Comparison of ENCODE assay signal across 1 cellular context in the genomic region with DNA sequence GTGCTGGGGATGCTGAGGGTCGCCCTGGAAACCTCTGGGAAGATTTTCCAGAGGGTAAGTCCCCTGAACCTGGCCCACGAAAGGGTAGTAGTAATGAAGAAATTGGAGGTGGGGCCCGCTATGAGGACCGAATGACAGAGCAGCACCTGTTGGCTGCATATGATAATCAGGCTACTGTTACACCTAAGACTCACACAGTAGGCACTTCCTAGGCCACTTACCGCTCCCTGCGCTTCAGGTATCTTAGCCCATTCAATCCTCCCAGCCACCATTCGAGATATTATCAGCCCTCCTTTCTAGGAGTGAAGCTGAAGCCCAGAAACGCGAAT.
TF ChIP-seq lines count a peak whose summit lies in the region.

No MANE protein-coding gene starts in this region.

TF ChIP-seq in HEK293, 187 proteins besides CTCF, POLR2A, EP300 and RAD21 (continued from another document and continues in another):
- TF ChIP-seq, protein P1, sequence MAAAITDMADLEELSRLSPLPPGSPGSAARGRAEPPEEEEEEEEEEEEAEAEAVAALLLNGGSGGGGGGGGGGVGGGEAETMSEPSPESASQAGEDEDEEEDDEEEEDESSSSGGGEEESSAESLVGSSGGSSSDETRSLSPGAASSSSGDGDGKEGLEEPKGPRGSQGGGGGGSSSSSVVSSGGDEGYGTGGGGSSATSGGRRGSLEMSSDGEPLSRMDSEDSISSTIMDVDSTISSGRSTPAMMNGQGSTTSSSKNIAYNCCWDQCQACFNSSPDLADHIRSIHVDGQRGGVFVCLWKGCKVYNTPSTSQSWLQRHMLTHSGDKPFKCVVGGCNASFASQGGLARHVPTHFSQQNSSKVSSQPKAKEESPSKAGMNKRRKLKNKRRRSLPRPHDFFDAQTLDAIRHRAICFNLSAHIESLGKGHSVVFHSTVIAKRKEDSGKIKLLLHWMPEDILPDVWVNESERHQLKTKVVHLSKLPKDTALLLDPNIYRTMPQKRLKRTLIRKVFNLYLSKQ (tag by site-specific recombination; IDR thresholded peaks at IDR 0.05; ENCODE audit: borderline replicate concordance): no peak
- TF ChIP-seq SP2 (tag by site-specific recombination; IDR thresholded peaks at IDR 0.05): no peak
- no peak for TF ChIP-seq ZNF202 (tag by site-specific recombination; IDR thresholded peaks at IDR 0.05; ENCODE audit: borderline replicate concordance)
- peak; percentile 54; the same call in 1 of the 2 replicates for TF ChIP-seq ZFP37 (tag by site-specific recombination; IDR thresholded peaks at IDR 0.05)
- TF ChIP-seq ZNF184 (tag by site-specific recombination; IDR thresholded peaks at IDR 0.05): no peak
- TF ChIP-seq ZNF626 (tag by site-specific recombination; IDR thresholded peaks at IDR 0.05): no peak
- no peak for TF ChIP-seq SP3 (tag by site-specific recombination; IDR thresholded peaks at IDR 0.05)
- TF ChIP-seq HOXC10 (CRISPR knock-in tag; IDR thresholded peaks at IDR 0.05): no peak
- no peak for TF ChIP-seq ZNF169 (tag by site-specific recombination; IDR thresholded peaks at IDR 0.05)
- TF ChIP-seq PATZ1 (tag by site-specific recombination; IDR thresholded peaks at IDR 0.05): no peak; the same call in 1 of the 2 replicates
- no peak for TF ChIP-seq ZNF792 (tag by site-specific recombination; IDR thresholded peaks at IDR 0.05)
- no peak for TF ChIP-seq ZNF266 (tag by site-specific recombination; IDR thresholded peaks at IDR 0.05; ENCODE audit: low read depth)
- TF ChIP-seq ZXDB (tag by site-specific recombination; IDR thresholded peaks at IDR 0.05): no peak
- TF ChIP-seq ZNF404 (tag by site-specific recombination; IDR thresholded peaks at IDR 0.05): no peak
- TF ChIP-seq, protein P2, sequence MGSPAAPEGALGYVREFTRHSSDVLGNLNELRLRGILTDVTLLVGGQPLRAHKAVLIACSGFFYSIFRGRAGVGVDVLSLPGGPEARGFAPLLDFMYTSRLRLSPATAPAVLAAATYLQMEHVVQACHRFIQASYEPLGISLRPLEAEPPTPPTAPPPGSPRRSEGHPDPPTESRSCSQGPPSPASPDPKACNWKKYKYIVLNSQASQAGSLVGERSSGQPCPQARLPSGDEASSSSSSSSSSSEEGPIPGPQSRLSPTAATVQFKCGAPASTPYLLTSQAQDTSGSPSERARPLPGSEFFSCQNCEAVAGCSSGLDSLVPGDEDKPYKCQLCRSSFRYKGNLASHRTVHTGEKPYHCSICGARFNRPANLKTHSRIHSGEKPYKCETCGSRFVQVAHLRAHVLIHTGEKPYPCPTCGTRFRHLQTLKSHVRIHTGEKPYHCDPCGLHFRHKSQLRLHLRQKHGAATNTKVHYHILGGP (tag by site-specific recombination; IDR thresholded peaks at IDR 0.05): no peak
- 0 out of 2 replicates have a peak, but pooled peaks have one; percentile 27 for TF ChIP-seq IKZF3 (tag by site-specific recombination; IDR thresholded peaks at IDR 0.05)
- TF ChIP-seq ZNF664 (tag by site-specific recombination; IDR thresholded peaks at IDR 0.05): no peak
- TF ChIP-seq ZNF707 (tag by site-specific recombination; IDR thresholded peaks at IDR 0.05): no peak
- TF ChIP-seq ZNF624 (tag by site-specific recombination; IDR thresholded peaks at IDR 0.05): no peak
- peak; percentile 34; the same call in 1 of the 2 replicates for TF ChIP-seq ZNF645 (tag by site-specific recombination; IDR thresholded peaks at IDR 0.05)
- TF ChIP-seq ZNF19 (tag by site-specific recombination; IDR thresholded peaks at IDR 0.05; ENCODE audit: low read depth): no peak
- TF ChIP-seq OSR2 (tag by site-specific recombination; IDR thresholded peaks at IDR 0.05): no peak
- no peak for TF ChIP-seq ZNF544 (tag by site-specific recombination; IDR thresholded peaks at IDR 0.05)
- TF ChIP-seq, protein P3, sequence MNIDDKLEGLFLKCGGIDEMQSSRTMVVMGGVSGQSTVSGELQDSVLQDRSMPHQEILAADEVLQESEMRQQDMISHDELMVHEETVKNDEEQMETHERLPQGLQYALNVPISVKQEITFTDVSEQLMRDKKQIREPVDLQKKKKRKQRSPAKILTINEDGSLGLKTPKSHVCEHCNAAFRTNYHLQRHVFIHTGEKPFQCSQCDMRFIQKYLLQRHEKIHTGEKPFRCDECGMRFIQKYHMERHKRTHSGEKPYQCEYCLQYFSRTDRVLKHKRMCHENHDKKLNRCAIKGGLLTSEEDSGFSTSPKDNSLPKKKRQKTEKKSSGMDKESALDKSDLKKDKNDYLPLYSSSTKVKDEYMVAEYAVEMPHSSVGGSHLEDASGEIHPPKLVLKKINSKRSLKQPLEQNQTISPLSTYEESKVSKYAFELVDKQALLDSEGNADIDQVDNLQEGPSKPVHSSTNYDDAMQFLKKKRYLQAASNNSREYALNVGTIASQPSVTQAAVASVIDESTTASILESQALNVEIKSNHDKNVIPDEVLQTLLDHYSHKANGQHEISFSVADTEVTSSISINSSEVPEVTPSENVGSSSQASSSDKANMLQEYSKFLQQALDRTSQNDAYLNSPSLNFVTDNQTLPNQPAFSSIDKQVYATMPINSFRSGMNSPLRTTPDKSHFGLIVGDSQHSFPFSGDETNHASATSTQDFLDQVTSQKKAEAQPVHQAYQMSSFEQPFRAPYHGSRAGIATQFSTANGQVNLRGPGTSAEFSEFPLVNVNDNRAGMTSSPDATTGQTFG (tag by site-specific recombination; IDR thresholded peaks at IDR 0.05; ENCODE audit: borderline replicate concordance): no peak
- no peak for TF ChIP-seq ZNF529 (tag by site-specific recombination; IDR thresholded peaks at IDR 0.05; ENCODE audit: insufficient replicate concordance)
- peak; percentile 19; the same call in 1 of the 2 replicates for TF ChIP-seq KLF7 (tag by site-specific recombination; IDR thresholded peaks at IDR 0.05; ENCODE audit: borderline replicate concordance)
- TF ChIP-seq ZNF473 (tag by site-specific recombination; IDR thresholded peaks at IDR 0.05): no peak
- no peak for TF ChIP-seq ZNF571 (tag by site-specific recombination; IDR thresholded peaks at IDR 0.05)
- TF ChIP-seq, protein P4, sequence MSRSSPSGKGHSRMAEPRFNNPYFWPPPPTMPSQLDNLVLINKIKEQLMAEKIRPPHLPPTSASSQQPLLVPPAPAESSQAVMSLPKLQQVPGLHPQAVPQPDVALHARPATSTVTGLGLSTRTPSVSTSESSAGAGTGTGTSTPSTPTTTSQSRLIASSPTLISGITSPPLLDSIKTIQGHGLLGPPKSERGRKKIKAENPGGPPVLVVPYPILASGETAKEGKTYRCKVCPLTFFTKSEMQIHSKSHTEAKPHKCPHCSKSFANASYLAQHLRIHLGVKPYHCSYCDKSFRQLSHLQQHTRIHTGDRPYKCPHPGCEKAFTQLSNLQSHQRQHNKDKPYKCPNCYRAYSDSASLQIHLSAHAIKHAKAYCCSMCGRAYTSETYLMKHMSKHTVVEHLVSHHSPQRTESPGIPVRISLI (tag by site-specific recombination; IDR thresholded peaks at IDR 0.05): no peak
- TF ChIP-seq ZNF146 (tag by site-specific recombination; IDR thresholded peaks at IDR 0.05): no peak
- TF ChIP-seq, protein P5, sequence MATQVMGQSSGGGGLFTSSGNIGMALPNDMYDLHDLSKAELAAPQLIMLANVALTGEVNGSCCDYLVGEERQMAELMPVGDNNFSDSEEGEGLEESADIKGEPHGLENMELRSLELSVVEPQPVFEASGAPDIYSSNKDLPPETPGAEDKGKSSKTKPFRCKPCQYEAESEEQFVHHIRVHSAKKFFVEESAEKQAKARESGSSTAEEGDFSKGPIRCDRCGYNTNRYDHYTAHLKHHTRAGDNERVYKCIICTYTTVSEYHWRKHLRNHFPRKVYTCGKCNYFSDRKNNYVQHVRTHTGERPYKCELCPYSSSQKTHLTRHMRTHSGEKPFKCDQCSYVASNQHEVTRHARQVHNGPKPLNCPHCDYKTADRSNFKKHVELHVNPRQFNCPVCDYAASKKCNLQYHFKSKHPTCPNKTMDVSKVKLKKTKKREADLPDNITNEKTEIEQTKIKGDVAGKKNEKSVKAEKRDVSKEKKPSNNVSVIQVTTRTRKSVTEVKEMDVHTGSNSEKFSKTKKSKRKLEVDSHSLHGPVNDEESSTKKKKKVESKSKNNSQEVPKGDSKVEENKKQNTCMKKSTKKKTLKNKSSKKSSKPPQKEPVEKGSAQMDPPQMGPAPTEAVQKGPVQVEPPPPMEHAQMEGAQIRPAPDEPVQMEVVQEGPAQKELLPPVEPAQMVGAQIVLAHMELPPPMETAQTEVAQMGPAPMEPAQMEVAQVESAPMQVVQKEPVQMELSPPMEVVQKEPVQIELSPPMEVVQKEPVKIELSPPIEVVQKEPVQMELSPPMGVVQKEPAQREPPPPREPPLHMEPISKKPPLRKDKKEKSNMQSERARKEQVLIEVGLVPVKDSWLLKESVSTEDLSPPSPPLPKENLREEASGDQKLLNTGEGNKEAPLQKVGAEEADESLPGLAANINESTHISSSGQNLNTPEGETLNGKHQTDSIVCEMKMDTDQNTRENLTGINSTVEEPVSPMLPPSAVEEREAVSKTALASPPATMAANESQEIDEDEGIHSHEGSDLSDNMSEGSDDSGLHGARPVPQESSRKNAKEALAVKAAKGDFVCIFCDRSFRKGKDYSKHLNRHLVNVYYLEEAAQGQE (tag by site-specific recombination; IDR thresholded peaks at IDR 0.05): peak; percentile 0; the same call in 1 of the 2 replicates
- TF ChIP-seq ZNF16 (tag by site-specific recombination; IDR thresholded peaks at IDR 0.05; ENCODE audit: low read depth): no peak
- no peak for TF ChIP-seq HOXD13 (CRISPR knock-in tag; IDR thresholded peaks at IDR 0.05; ENCODE audit: borderline replicate concordance)
- TF ChIP-seq ZNF660 (tag by site-specific recombination; IDR thresholded peaks at IDR 0.05): no peak
- no peak for TF ChIP-seq ZNF514 (tag by site-specific recombination; IDR thresholded peaks at IDR 0.05)
- TF ChIP-seq ZNF24 (tag by site-specific recombination; IDR thresholded peaks at IDR 0.05): no peak; the same call in 1 of the 2 replicates
- no peak for TF ChIP-seq ZNF449 (tag by site-specific recombination; IDR thresholded peaks at IDR 0.05)
- 0 out of 2 replicates have a peak, but pooled peaks have one; percentile 16 for TF ChIP-seq ZSCAN4 (tag by site-specific recombination; IDR thresholded peaks at IDR 0.05)
- no peak for TF ChIP-seq ZNF704 (tag by site-specific recombination; IDR thresholded peaks at IDR 0.05)
- no peak for TF ChIP-seq ZNF549 (tag by site-specific recombination; IDR thresholded peaks at IDR 0.05)
- no peak for TF ChIP-seq ZNF302 (tag by site-specific recombination; IDR thresholded peaks at IDR 0.05; ENCODE audit: low read depth)
- peak; percentile 53; the same call in 1 of the 2 replicates for TF ChIP-seq ZSCAN30 (tag by site-specific recombination; IDR thresholded peaks at IDR 0.05)
- TF ChIP-seq ZNF114 (tag by site-specific recombination; IDR thresholded peaks at IDR 0.05): no peak
- no peak for TF ChIP-seq ZNF776 (tag by site-specific recombination; IDR thresholded peaks at IDR 0.05; ENCODE audit: borderline replicate concordance)
- TF ChIP-seq TCF7L2 (IDR thresholded peaks at IDR 0.05; ENCODE audit: borderline replicate concordance, low read depth, low read length): no peak
- TF ChIP-seq ZNF140 (tag by site-specific recombination; IDR thresholded peaks at IDR 0.05): no peak
- TF ChIP-seq ZNF48 (tag by site-specific recombination; IDR thresholded peaks at IDR 0.05): no peak
- TF ChIP-seq KLF10 (tag by site-specific recombination; IDR thresholded peaks at IDR 0.05): no peak
- TF ChIP-seq MYNN (tag by site-specific recombination; IDR thresholded peaks at IDR 0.05; ENCODE audit: borderline replicate concordance): no peak
